8 cellular contexts compared by ENCODE assay signal in genomic region chr6:28648878-28649375, GRCh38.
DNase-seq lines count a peak whose midpoint lies in the region; ATAC-seq, FAIRE-seq and TF ChIP-seq lines count a peak whose summit lies in the region.

No MANE protein-coding gene starts in this region.

- no peaks in the 10 kb centered on the region for H4K20me1 ChIP-seq in endothelial cell of umbilical vein (replicated peaks; ENCODE audit: control insufficient read depth, extremely low read depth, insufficient read depth, low read length)

- peak overlapping the region; percentile 58 for H3K4me3 ChIP-seq in GM06990 (replicated peaks; ENCODE audit: low read depth, low read length)
- peak overlapping the region; percentile 82 for H3K4me3 ChIP-seq in NT2/D1 (ENCODE audit: insufficient read length, low read depth)
- H3K4me3 ChIP-seq in endothelial cell of umbilical vein (replicated peaks in 1 of 3; ENCODE audit: insufficient read depth in 1 of 3, low read depth in 1 of 3, low read length in 3 of 3), result peak overlapping the region; percentile 47 to 97 (median 70)
- H3K4me3 ChIP-seq in gastrocnemius medialis, result peak overlapping the region in 3 of 4 donors; percentile 28 to 39 (median 36)

- H3K4me2 ChIP-seq in endothelial cell of umbilical vein (ENCODE audit: insufficient read depth, low read length), result peak overlapping the region; percentile 97

- in situ Hi-C loops in gastrocnemius medialis (cut with MboI; ENCODE audit: low sequenced_read_pairs in 4 of 4), result no loop called here

- no peak for FAIRE-seq in endothelial cell of umbilical vein (lab: Jason Lieb, UNC)

- CTCF ChIA-PET in endothelial cell of umbilical vein (lab: Charles Lee), result interaction anchor here (0.7 to 1.3 kb wide), 6 partner anchors 9 to 334 kb away, joined by 3 to 5 read pairs (median 3); no protein-coding TSS in a partner anchor

- H3K36me3 ChIP-seq in GM06990 (ENCODE audit: control insufficient read depth, insufficient read depth, low read length) (no peaks in the 10 kb centered on the region), NT2/D1 (ENCODE audit: insufficient read depth, insufficient read length, low read length) (no peaks in the 10 kb centered on the region), endothelial cell of umbilical vein (ENCODE audit: control insufficient read depth in 2 of 2, extremely low read depth in 1 of 2, insufficient read depth in 2 of 2, low read length in 2 of 2) (no peaks in the 10 kb centered on the region), gastrocnemius medialis (no peaks in the 10 kb centered on the region)

- no peak for DNase-seq in GM06990 (ENCODE audit: extremely low read depth, insufficient read length)
- DNase-seq in NT2/D1 (ENCODE audit: low read depth, low spot score), result no peak
- DNase-seq in endothelial cell of umbilical vein (ENCODE audit: low read depth, low spot score), result no peak
- DNase-seq in gastrocnemius medialis, result no peak
- no peak for DNase-seq in stimulated activated CD4-positive, alpha-beta T cell treated with anti-CD3 and anti-CD28 coated beads, Interleukin-1b, Interleukin-23, amount 100 ng/mL, for 48 hours
- no peak for DNase-seq in GM19238 (ENCODE audit: insufficient read length, low spot score)
- no peak for DNase-seq in RPMI8226

- dilution Hi-C loops in endothelial cell of umbilical vein (cut with MboI; ENCODE audit: extremely low pct_ligation_motif_present, low sequenced_read_pairs), result no loop called here

- no peaks in the 10 kb centered on the region for H3K79me2 ChIP-seq in endothelial cell of umbilical vein (ENCODE audit: control insufficient read depth, insufficient read depth, low read length)

- ATAC-seq in gastrocnemius medialis, result no peak
- ATAC-seq in GM21825 (IDR thresholded peaks at IDR 0.05; ENCODE audit: unreplicated experiment), result no peak

- TF ChIP-seq CTCF in GM06990 (IDR thresholded peaks at IDR 0.05; ENCODE audit: insufficient read depth, low read length, poor library complexity, severe bottlenecking) (no peak), endothelial cell of umbilical vein (IDR thresholded peaks at IDR 0.05; ENCODE audit: extremely low read depth in 1 of 2, insufficient read depth in 1 of 2, low read depth in 1 of 2, low read length in 2 of 2) (no peak), gastrocnemius medialis (IDR thresholded peaks at IDR 0.05 in 4 of 5, conservative IDR thresholded peaks at IDR 0.05 in 1 of 5) (no peak)

- POLR2A ChIA-PET in endothelial cell of umbilical vein (lab: Charles Lee), result no interaction called here

- BruUV-seq in endothelial cell of umbilical vein (replicated peaks; lab: Mats Ljungman, UMichigan), result no TSS peak

- intact Hi-C loops in endothelial cell of umbilical vein (cut with micrococcal nuclease), result loop anchor here (1.0 to 10.0 kb wide), 8 partner anchors 9 to 336 kb away; no protein-coding TSS in a partner anchor
- intact Hi-C loops in gastrocnemius medialis (cut with DNase I; ENCODE audit: low total_unique reads), result no loop called here

- peak overlapping the region; percentile 74 for H2AFZ ChIP-seq in endothelial cell of umbilical vein (ENCODE audit: low read depth, low read length)

- no peak overlapping the region for H3K27ac ChIP-seq in endothelial cell of umbilical vein (ENCODE audit: insufficient read depth, low read depth, low read length)
- H3K27ac ChIP-seq in gastrocnemius medialis, result no peak overlapping the region

- H3K9me1 ChIP-seq in endothelial cell of umbilical vein (replicated peaks; ENCODE audit: control insufficient read depth, extremely low read depth, insufficient read depth, low read length), result no peaks in the 10 kb centered on the region

- H3K9me3 ChIP-seq in NT2/D1 (ENCODE audit: insufficient read depth, low read length) (no peaks in the 10 kb centered on the region), endothelial cell of umbilical vein (replicated peaks; ENCODE audit: control insufficient read depth, insufficient read depth, low read length) (no peaks in the 10 kb centered on the region), gastrocnemius medialis (no peaks in the 10 kb centered on the region)

- H3K27me3 ChIP-seq in GM06990 (replicated peaks; ENCODE audit: control insufficient read depth, insufficient read depth, low read length) (no peaks in the 10 kb centered on the region), NT2/D1 (ENCODE audit: insufficient read depth, insufficient read length) (no peaks in the 10 kb centered on the region), endothelial cell of umbilical vein (ENCODE audit: control insufficient read depth in 2 of 2, insufficient read depth in 2 of 2, low read length in 2 of 2) (peaks cover 7 to 20% of the 10 kb centered on the region in 2 experiments), gastrocnemius medialis (peaks cover 17 to 22% (median 20%) of the 10 kb centered on the region in 3 donors)

- TF ChIP-seq POLR2A in endothelial cell of umbilical vein (IDR thresholded peaks at IDR 0.05; ENCODE audit: low read depth, low read length), result no peak
- TF ChIP-seq POLR2A in gastrocnemius medialis (IDR thresholded peaks at IDR 0.05), result no peak

- H3K9ac ChIP-seq in NT2/D1 (ENCODE audit: insufficient read length, low read depth), result peak overlapping the region; percentile 76
- H3K9ac ChIP-seq in endothelial cell of umbilical vein (replicated peaks; ENCODE audit: extremely low read depth, insufficient read depth, low read length), result peak overlapping the region; percentile 21

- H3K4me1 ChIP-seq in NT2/D1 (ENCODE audit: insufficient read depth, insufficient read length), result no peaks in the 10 kb centered on the region
- peaks cover 3% of the 10 kb centered on the region for H3K4me1 ChIP-seq in endothelial cell of umbilical vein (ENCODE audit: control insufficient read depth, extremely low read depth, insufficient read depth, low read length)
- no peaks in the 10 kb centered on the region for H3K4me1 ChIP-seq in gastrocnemius medialis

TF ChIP-seq in endothelial cell of umbilical vein, 7 proteins besides CTCF, POLR2A, EP300 and RAD21:
- no peak for TF ChIP-seq JUN (IDR thresholded peaks at IDR 0.05; ENCODE audit: borderline replicate concordance, insufficient read depth, insufficient read length, low read depth)
- no peak for TF ChIP-seq MAX (IDR thresholded peaks at IDR 0.05; ENCODE audit: insufficient read depth, insufficient read length)
- no peak for TF ChIP-seq FOS (IDR thresholded peaks at IDR 0.05; ENCODE audit: borderline replicate concordance, insufficient read depth, low read length)
- TF ChIP-seq GATA2 (IDR thresholded peaks at IDR 0.05; ENCODE audit: insufficient read depth, insufficient read length, low read depth, low read length), result no peak
- no peak for TF ChIP-seq MYC (IDR thresholded peaks at IDR 0.05; ENCODE audit: low read depth, low read length)
- TF ChIP-seq EZH2 (IDR thresholded peaks at IDR 0.05; ENCODE audit: borderline replicate concordance, low read depth, low read length, severe bottlenecking), result no peak
- no peak for TF ChIP-seq POLR2AphosphoS5 (IDR thresholded peaks at IDR 0.05; ENCODE audit: insufficient read depth, low read depth, low read length)
